ENCODE assay signal across 23 cellular contexts in genomic region chr2:72139471-72139870, GRCh38. TPM values are rescaled to one million over a fixed set of nuclear protein-coding genes. Genes with fewer than 3 reads are reported as not detected.
DNase-seq lines count a peak whose midpoint lies in the region; ATAC-seq and TF ChIP-seq lines count a peak whose summit lies in the region.
"Had no signal": no experiment of that assay in that cellular context is flagged by ENCODE, and none has a peak within 500 bp of the region (broad histone marks: within the 10 kb centered on the region; RNA-seq: fewer than 3 reads in every experiment).

No MANE protein-coding gene starts in this region.

- POLR2A ChIA-PET in SK-N-SH (lab: Yijun Ruan, JAX): no interaction called here

- peaks cover 10% of the 10 kb centered on the region for H3K27me3 ChIP-seq in SK-N-SH (ENCODE audit: insufficient read depth)
- peaks cover 0 to 5% of the 10 kb centered on the region in 2 donors for H3K27me3 ChIP-seq in Peyer's patch
- peaks cover 3% of the 10 kb centered on the region for H3K27me3 ChIP-seq in prostate gland (replicated peaks; ENCODE audit: insufficient read depth)

- no peak overlapping the region for H2AFZ ChIP-seq in SK-N-SH (ENCODE audit: low read depth)

- no peak for TF ChIP-seq EP300 in SK-N-SH (IDR thresholded peaks at IDR 0.05; ENCODE audit: borderline replicate concordance in 1 of 2, low read depth in 1 of 2, low read length in 1 of 2)

- CTCF ChIA-PET in SK-N-SH (lab: Yijun Ruan, JAX): interaction anchor here (1.5 to 5.7 kb wide), 6 partner anchors 10 to 593 kb away, joined by 4 to 58 read pairs (median 22); partner anchors contain the start of gene CYP26B1

- no peak overlapping the region for H3K9ac ChIP-seq in SK-N-SH

- no peak overlapping the region for H3K4me2 ChIP-seq in SK-N-SH

- H3K27ac Mint-ChIP-seq in endothelial cell (ENCODE audit: unreplicated experiment): no peak overlapping the region
- H3K27ac Mint-ChIP-seq: activated CD8-positive, alpha-beta memory T cell treated with anti-CD3 and anti-CD28 coated beads, Interleukin-2, amount 10 ng/mL, durations not matched to agents 7 days and 5 days; activated naive CD8-positive, alpha-beta T cell; activated T-helper 1 cell treated with anti-CD3 and anti-CD28 coated beads, Interleukin-12 subunit alpha, Interleukin-12 subunit beta, Interleukin-2, Interleukin-4 antibody, amounts not matched to agents 30 ng/mL and 10 ng/mL and 1 ng/mL, durations not matched to agents 14 hours and 24 hours and 36 hours; naive thymus-derived CD8-positive, alpha-beta T cell; stimulated activated memory B cell treated with anti-CD40 and anti-IgM and Interleukin-4, amounts not matched to agents 10 μg/mL and 1 μg/mL and 100 μg/mL, for 72 hours had no signal

- no peak for ATAC-seq in SK-N-SH treated with all-trans-retinoic acid at 6 μM for 48 hours
- ATAC-seq in GM18907 (IDR thresholded peaks at IDR 0.05; ENCODE audit: unreplicated experiment): no peak
- ATAC-seq: activated CD8-positive, alpha-beta memory T cell treated with anti-CD3 and anti-CD28 coated beads, Interleukin-2, amount 10 ng/mL, durations not matched to agents 7 days and 5 days; naive thymus-derived CD8-positive, alpha-beta T cell; stimulated activated memory B cell treated with anti-CD40 and anti-IgM and Interleukin-4, amounts not matched to agents 10 μg/mL and 1 μg/mL and 100 μg/mL, for 72 hours had no signal

- H3F3A ChIP-seq in SK-N-SH (replicated peaks; ENCODE audit: insufficient read depth): no peaks in the 10 kb centered on the region

- 75% methylated on average over 1 of the region's 8 CpGs for WGBS in SK-N-SH (ENCODE audit: low lambda C conversion rate)
- 96% methylated on average over 8 of the region's 8 CpGs for WGBS in prostate gland

- no peaks in the 10 kb centered on the region for H3K9me3 ChIP-seq in SK-N-SH
- no peaks in the 10 kb centered on the region for H3K9me3 ChIP-seq in Peyer's patch
- no peaks in the 10 kb centered on the region for H3K9me3 ChIP-seq in prostate gland

- no peak overlapping the region for H3K27ac ChIP-seq in SK-N-SH (ENCODE audit: low read depth in 2 of 2, low read length in 1 of 2)
- H3K27ac ChIP-seq in Peyer's patch: no peak overlapping the region
- H3K27ac ChIP-seq in prostate gland: no peak overlapping the region
- H3K27ac ChIP-seq: 22Rv1, C4-2B, VCaP had no signal

- H3K79me2 ChIP-seq in SK-N-SH (ENCODE audit: insufficient read depth): no peaks in the 10 kb centered on the region

- TF ChIP-seq RAD21 in SK-N-SH (IDR thresholded peaks at IDR 0.05; ENCODE audit: low read length): no peak

- no peaks in the 10 kb centered on the region for H4K20me1 ChIP-seq in SK-N-SH (ENCODE audit: insufficient read depth)

- no peaks in the 10 kb centered on the region; a peak in 1 of 4 replicates for H3K4me1 ChIP-seq in SK-N-SH (ENCODE audit: control insufficient read depth in 1 of 2, insufficient read depth in 2 of 2, low read depth in 1 of 2, low read length in 1 of 2)
- peaks cover under 1 to 48% (median 4%) of the 10 kb centered on the region in 4 donors for H3K4me1 ChIP-seq in Peyer's patch
- H3K4me1 ChIP-seq in prostate gland (replicated peaks): peaks cover 5% of the 10 kb centered on the region

- peaks cover 19% of the 10 kb centered on the region for H3K27me3 Mint-ChIP-seq in endothelial cell (ENCODE audit: unreplicated experiment)

- DNase-seq in SK-N-SH (peak; percentile 15), Peyer's patch (peak in 2 of 3 donors; percentile 32 to 46), left kidney (ENCODE audit: low read depth, low spot score) (peak; percentile 36), prostate gland (ENCODE audit: low spot score) (no peak), endothelial cell (ENCODE audit: low spot score) (no peak)
- DNase-seq in stimulated activated CD8-positive, alpha-beta memory T cell treated with anti-CD3 and anti-CD28 coated beads, Interleukin-4, amount 100 ng/mL, for 48 hours: peak; percentile 18
- DNase-seq: activated CD4-positive, alpha-beta T cell treated with anti-CD3 and anti-CD28 coated beads, Interleukin-2, amount 50 U/mL, for 1 hour; activated CD8-positive, alpha-beta memory T cell treated with anti-CD3 and anti-CD28 coated beads, Interleukin-2, amount 10 ng/mL, durations not matched to agents 7 days and 5 days; caudate nucleus; IMR-90; NCI-H446 treated with DMSO at 0.1 percent for 48 hours; occipital lobe; stimulated activated CD4-positive, alpha-beta T cell treated with anti-CD3 and anti-CD28 coated beads, Interleukin-4, amount 100 ng/mL, for 24 hours had no signal

- H3K36me3 Mint-ChIP-seq in endothelial cell (ENCODE audit: low read depth, unreplicated experiment): no peaks in the 10 kb centered on the region
- H3K36me3 Mint-ChIP-seq: activated CD8-positive, alpha-beta memory T cell treated with anti-CD3 and anti-CD28 coated beads, Interleukin-2, amount 10 ng/mL, durations not matched to agents 7 days and 5 days; activated naive CD8-positive, alpha-beta T cell; naive thymus-derived CD8-positive, alpha-beta T cell; stimulated activated memory B cell treated with anti-CD40 and anti-IgM and Interleukin-4, amounts not matched to agents 10 μg/mL and 1 μg/mL and 100 μg/mL, for 72 hours had no signal

- no peaks in the 10 kb centered on the region for H3K36me3 ChIP-seq in SK-N-SH (replicated peaks in 1 of 2; ENCODE audit: control insufficient read depth in 1 of 2, insufficient read depth in 2 of 2, low read length in 1 of 2)
- no peaks in the 10 kb centered on the region for H3K36me3 ChIP-seq in Peyer's patch
- no peaks in the 10 kb centered on the region for H3K36me3 ChIP-seq in prostate gland

- H3K9me2 ChIP-seq in SK-N-SH: no peaks in the 10 kb centered on the region

- TF ChIP-seq POLR2A in Peyer's patch (IDR thresholded peaks at IDR 0.05) (no peak), prostate gland (IDR thresholded peaks at IDR 0.05) (no peak)

- H3K4me1 Mint-ChIP-seq in endothelial cell (ENCODE audit: unreplicated experiment): peaks cover 7% of the 10 kb centered on the region

- H3K4me3 Mint-ChIP-seq in endothelial cell (ENCODE audit: unreplicated experiment): no peak overlapping the region
- H3K4me3 Mint-ChIP-seq: activated CD8-positive, alpha-beta memory T cell treated with anti-CD3 and anti-CD28 coated beads, Interleukin-2, amount 10 ng/mL, durations not matched to agents 7 days and 5 days; activated naive CD8-positive, alpha-beta T cell; activated T-helper 1 cell treated with anti-CD3 and anti-CD28 coated beads, Interleukin-12 subunit alpha, Interleukin-12 subunit beta, Interleukin-2, Interleukin-4 antibody, amounts not matched to agents 30 ng/mL and 10 ng/mL and 1 ng/mL, durations not matched to agents 14 hours and 24 hours and 36 hours; naive thymus-derived CD8-positive, alpha-beta T cell; stimulated activated memory B cell treated with anti-CD40 and anti-IgM and Interleukin-4, amounts not matched to agents 10 μg/mL and 1 μg/mL and 100 μg/mL, for 72 hours had no signal

- intact Hi-C loops in prostate gland (cut with DNase I): loop anchor here (10.0 kb wide), 1 partner anchor 605 kb away; no protein-coding TSS in a partner anchor

- no peaks in the 10 kb centered on the region for H3K9me3 Mint-ChIP-seq in endothelial cell (ENCODE audit: unreplicated experiment)
- H3K9me3 Mint-ChIP-seq: activated T-helper 1 cell treated with anti-CD3 and anti-CD28 coated beads, Interleukin-12 subunit alpha, Interleukin-12 subunit beta, Interleukin-2, Interleukin-4 antibody, amounts not matched to agents 30 ng/mL and 10 ng/mL and 1 ng/mL, durations not matched to agents 14 hours and 24 hours and 36 hours; naive thymus-derived CD8-positive, alpha-beta T cell; stimulated activated memory B cell treated with anti-CD40 and anti-IgM and Interleukin-4, amounts not matched to agents 10 μg/mL and 1 μg/mL and 100 μg/mL, for 72 hours had no signal

- no peak overlapping the region for H3K4me3 ChIP-seq in SK-N-SH (ENCODE audit: low read depth in 2 of 2, low read length in 1 of 2)
- no peak overlapping the region for H3K4me3 ChIP-seq in Peyer's patch
- H3K4me3 ChIP-seq in prostate gland: no peak overlapping the region

- TF ChIP-seq CTCF in SK-N-SH (IDR thresholded peaks at IDR 0.05) (no peak), Peyer's patch (IDR thresholded peaks at IDR 0.05) (no peak), prostate gland (IDR thresholded peaks at IDR 0.05) (no peak), endothelial cell (IDR thresholded peaks at IDR 0.05; ENCODE audit: unreplicated experiment) (no peak)

TF ChIP-seq in SK-N-SH, 30 proteins besides CTCF, POLR2A, EP300 and RAD21 (continues in another document):
- TF ChIP-seq NRF1 (IDR thresholded peaks at IDR 0.05; ENCODE audit: low read depth, low read length) (no peak), SMC3 (IDR thresholded peaks at IDR 0.05; ENCODE audit: low read depth, low read length) (no peak), RXRA (IDR thresholded peaks at IDR 0.05; ENCODE audit: borderline replicate concordance, low read depth) (no peak), USF1 (IDR thresholded peaks at IDR 0.05; ENCODE audit: borderline replicate concordance, low read depth) (no peak), ELF1 (IDR thresholded peaks at IDR 0.05) (no peak)

TF ChIP-seq in SK-N-SH treated with all-trans-retinoic acid at 6 μM for 48 hours, 23 proteins besides CTCF, POLR2A, EP300 and RAD21 (continues in another document):
- no peak for TF ChIP-seq POU6F1 (CRISPR knock-in tag; IDR thresholded peaks at IDR 0.05; ENCODE audit: borderline replicate concordance, low read depth)

RNA-seq across cellular contexts. Expression of gene CYP26B1, which starts 8.2 kb away (rescaled TPM):
- 0.26 and 0.33 TPM in 2 replicates for polyA plus RNA-seq in SK-N-SH (2012; rRNA removed)
- 0.18 TPM in 2 replicates for polyA plus RNA-seq in SK-N-SH (2012; cell fraction: cytosol; rRNA removed)
- 0.83 and 0.92 TPM in 2 replicates for polyA plus RNA-seq in SK-N-SH (2012; cell fraction: nucleus; rRNA removed)
- total RNA-seq in Peyer's patch: 1 to 10 TPM; 1.9 to 8.3 (median 5.2) TPM
- total RNA-seq in prostate gland: 10 to 100 TPM in 1 of 2 donors, under 1 TPM in 1; 0.91 to 68.2 TPM
- 1.2 TPM for total RNA-seq in endothelial cell (ENCODE audit: unreplicated experiment)
- total RNA-seq: activated CD8-positive, alpha-beta memory T cell treated with anti-CD3 and anti-CD28 coated beads, Interleukin-2, amount 10 ng/mL, durations not matched to agents 7 days and 5 days; activated T-helper 1 cell treated with anti-CD3 and anti-CD28 coated beads, Interleukin-12 subunit alpha, Interleukin-12 subunit beta, Interleukin-2, Interleukin-4 antibody, amounts not matched to agents 30 ng/mL and 10 ng/mL and 1 ng/mL, durations not matched to agents 14 hours and 24 hours and 36 hours; dermis microvascular lymphatic vessel endothelial cell; IMR-90; naive thymus-derived CD8-positive, alpha-beta T cell had no signal
- polyA plus RNA-seq: naive thymus-derived CD8-positive, alpha-beta T cell had no signal

Comparison
In these comparisons a context has a peak if more than half of its experiments do, and no peak if none do; other contexts are left out.
1. DNase-seq: peak in SK-N-SH (single experiment), Peyer's patch (2 of 3), left kidney (single experiment) and stimulated activated CD8-positive, alpha-beta memory T cell treated with anti-CD3 and anti-CD28 coated beads, Interleukin-4, amount 100 ng/mL, for 48 hours (single experiment); none in prostate gland (single experiment) and endothelial cell (single experiment).